In the genomic region with DNA sequence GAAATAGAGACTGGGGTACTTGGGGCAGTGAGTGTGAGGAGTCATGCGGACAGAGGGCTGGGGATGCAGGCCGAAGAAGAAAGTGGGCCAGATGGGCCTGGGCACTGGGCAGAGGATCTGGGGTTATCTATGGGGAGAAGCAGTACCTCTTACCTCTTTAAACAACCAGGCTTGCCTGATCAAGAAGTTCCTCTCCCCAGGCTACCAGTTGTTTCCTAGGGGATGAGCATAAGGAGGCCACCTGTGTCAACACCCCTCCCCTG, we compare ENCODE assay signal across 22 cellular contexts.
"Had no signal": no experiment of that assay in that cellular context is flagged by ENCODE, and none has a peak within 500 bp of the region (broad histone marks: within the 10 kb centered on the region; RNA-seq: fewer than 3 reads in every experiment).

No MANE protein-coding gene starts in this region.

- H3K36me3 ChIP-seq: brain microvascular endothelial cell, left lung, WERI-Rb-1 had no signal

- H3K27ac ChIP-seq: brain microvascular endothelial cell, esophagus muscularis mucosa, left lung, sigmoid colon, thoracic aorta, WERI-Rb-1 had no signal

- H3K27me3 Mint-ChIP-seq: natural killer cell treated with Interleukin-12 subunit alpha and Interleukin-12 subunit beta and Interleukin-15 and Interleukin-18, amount 100 ng/mL, for 72 hours; T-cell; type B pancreatic cell had no signal

- H3K4me3 Mint-ChIP-seq: activated naive CD4-positive, alpha-beta T cell treated with anti-CD3 and anti-CD28 coated beads, Interleukin-2, amount 10 ng/mL, durations not matched to agents 7 days and 5 days; natural killer cell treated with Interleukin-12 subunit alpha and Interleukin-12 subunit beta and Interleukin-15 and Interleukin-18, amount 100 ng/mL, for 72 hours; T-cell; T-helper 2 cell treated with Interferon-gamma antibody and Interleukin-4, amounts not matched to agents 5 μg/mL and 100 μg/mL, for 36 hours; type B pancreatic cell had no signal

- H3K9me3 ChIP-seq: esophagus muscularis mucosa, left lung, sigmoid colon, thoracic aorta had no signal

- H3K36me3 Mint-ChIP-seq: activated naive CD4-positive, alpha-beta T cell treated with anti-CD3 and anti-CD28 coated beads, Interleukin-2, amount 10 ng/mL, durations not matched to agents 7 days and 5 days; natural killer cell treated with Interleukin-12 subunit alpha and Interleukin-12 subunit beta and Interleukin-15 and Interleukin-18, amount 100 ng/mL, for 72 hours; T-cell had no signal

- H3K9me3 Mint-ChIP-seq: activated naive CD4-positive, alpha-beta T cell treated with anti-CD3 and anti-CD28 coated beads, Interleukin-2, amount 10 ng/mL, durations not matched to agents 7 days and 5 days; natural killer cell treated with Interleukin-12 subunit alpha and Interleukin-12 subunit beta and Interleukin-15 and Interleukin-18, amount 100 ng/mL, for 72 hours; T-cell; T-helper 2 cell treated with Interferon-gamma antibody and Interleukin-4, amounts not matched to agents 5 μg/mL and 100 μg/mL, for 36 hours; type B pancreatic cell had no signal

- ATAC-seq: left lung; natural killer cell treated with Interleukin-12 subunit alpha and Interleukin-12 subunit beta and Interleukin-15 and Interleukin-18, amount 100 ng/mL, for 72 hours; T-cell had no signal

- DNase-seq: activated CD4-positive, alpha-beta T cell treated with anti-CD3 and anti-CD28 coated beads for 1 hour; brain microvascular endothelial cell; central memory CD4-positive, alpha-beta T cell; effector memory CD4-positive, alpha-beta T cell; hippocampal formation; kidney glomerular epithelial cell; mammary epithelial cell; nucleus accumbens; retina; stimulated activated CD4-positive, alpha-beta T cell treated with anti-CD3 and anti-CD28 coated beads, Interleukin-4, amount 100 ng/mL, for 1 hour; stimulated activated naive CD4-positive, alpha-beta T cell treated with Interleukin-2 at 50 U/mL for 16 hours; T-cell; WERI-Rb-1 had no signal

- H3K27me3 ChIP-seq: brain microvascular endothelial cell, esophagus muscularis mucosa, left lung, sigmoid colon had no signal

- H3K27ac Mint-ChIP-seq: activated naive CD4-positive, alpha-beta T cell treated with anti-CD3 and anti-CD28 coated beads, Interleukin-2, amount 10 ng/mL, durations not matched to agents 7 days and 5 days; natural killer cell treated with Interleukin-12 subunit alpha and Interleukin-12 subunit beta and Interleukin-15 and Interleukin-18, amount 100 ng/mL, for 72 hours; T-cell; T-helper 2 cell treated with Interferon-gamma antibody and Interleukin-4, amounts not matched to agents 5 μg/mL and 100 μg/mL, for 36 hours; type B pancreatic cell had no signal

- H3K4me2 ChIP-seq: smooth muscle cell had no signal

- H3K4me3 ChIP-seq: esophagus muscularis mucosa, left lung, sigmoid colon, smooth muscle cell, thoracic aorta had no signal
